23 cellular contexts compared by ENCODE assay signal in genomic region chr2:154554046-154554445, GRCh38.
"Had no signal": no experiment of that assay in that cellular context is flagged by ENCODE, and none has a peak within 500 bp of the region (broad histone marks: within the 10 kb centered on the region; RNA-seq: fewer than 3 reads in every experiment).

No MANE protein-coding gene starts in this region.

- H3K9ac ChIP-seq: neural progenitor cell had no signal

- H3K4me3 Mint-ChIP-seq: activated CD8-positive, alpha-beta memory T cell treated with anti-CD3 and anti-CD28 coated beads, Interleukin-2, amount 10 ng/mL, durations not matched to agents 7 days and 5 days; activated naive CD8-positive, alpha-beta T cell; naive B cell; neural progenitor cell; type B pancreatic cell had no signal

- H3K4me3 ChIP-seq: esophagus squamous epithelium, left lung, neural progenitor cell, psoas muscle, right lobe of liver, smooth muscle cell, suprapubic skin had no signal

- H3K27me3 Mint-ChIP-seq: activated CD8-positive, alpha-beta memory T cell treated with anti-CD3 and anti-CD28 coated beads, Interleukin-2, amount 10 ng/mL, durations not matched to agents 7 days and 5 days; activated naive CD8-positive, alpha-beta T cell; naive B cell; type B pancreatic cell had no signal

- H3K9me3 ChIP-seq: esophagus squamous epithelium, psoas muscle, right lobe of liver, suprapubic skin had no signal

- H2AFZ ChIP-seq: neural progenitor cell had no signal

- H3K4me1 Mint-ChIP-seq: activated CD8-positive, alpha-beta memory T cell treated with anti-CD3 and anti-CD28 coated beads, Interleukin-2, amount 10 ng/mL, durations not matched to agents 7 days and 5 days; naive B cell; neural progenitor cell had no signal

- H3K27me3 ChIP-seq: esophagus squamous epithelium, left lung, neural progenitor cell, right lobe of liver, suprapubic skin had no signal

- H3K9me3 Mint-ChIP-seq: neural progenitor cell, type B pancreatic cell had no signal

- H3K4me1 ChIP-seq: esophagus squamous epithelium, left lung, neural progenitor cell, psoas muscle, right lobe of liver, suprapubic skin had no signal

- H3K4me2 ChIP-seq: neural progenitor cell, smooth muscle cell had no signal

- DNase-seq: activated CD8-positive, alpha-beta memory T cell treated with anti-CD3 and anti-CD28 coated beads, Interleukin-2, amount 10 ng/mL, durations not matched to agents 7 days and 5 days; activated effector memory CD4-positive, alpha-beta T cell treated with anti-CD3 and anti-CD28 coated beads, Interleukin-2, amount 50 U/mL, for 16 hours; activated T-cell treated with anti-CD3 and anti-CD28 coated beads, Interleukin-2, amount 50 U/mL, for 1 hour; aorta; cortex of kidney; effector CD4-positive, alpha-beta T cell; esophagus squamous epithelium; foreskin fibroblast; hypothalamus; kidney; left lung; mammary epithelial cell; naive B cell; psoas muscle; right lobe of liver; stimulated activated CD4-positive, alpha-beta T cell treated with anti-CD3 and anti-CD28 coated beads, Interleukin-4, amount 100 ng/mL, for 4 hours; stimulated activated CD8-positive, alpha-beta memory T cell treated with anti-CD3 and anti-CD28 coated beads, Interleukin-4, amount 100 ng/mL, for 48 hours; stimulated activated naive CD4-positive, alpha-beta T cell treated with Interleukin-2 at 50 U/mL for 16 hours had no signal

- ATAC-seq: activated CD8-positive, alpha-beta memory T cell treated with anti-CD3 and anti-CD28 coated beads, Interleukin-2, amount 10 ng/mL, durations not matched to agents 7 days and 5 days; left lung; psoas muscle; right lobe of liver had no signal

- H3K27ac Mint-ChIP-seq: activated CD8-positive, alpha-beta memory T cell treated with anti-CD3 and anti-CD28 coated beads, Interleukin-2, amount 10 ng/mL, durations not matched to agents 7 days and 5 days; activated naive CD8-positive, alpha-beta T cell; naive B cell; neural progenitor cell; type B pancreatic cell had no signal

- H3K36me3 ChIP-seq: esophagus squamous epithelium, left lung, neural progenitor cell, right lobe of liver, suprapubic skin had no signal

- H3K27ac ChIP-seq: esophagus squamous epithelium, left lung, neural progenitor cell, psoas muscle, right lobe of liver, suprapubic skin had no signal

- H3K36me3 Mint-ChIP-seq: activated CD8-positive, alpha-beta memory T cell treated with anti-CD3 and anti-CD28 coated beads, Interleukin-2, amount 10 ng/mL, durations not matched to agents 7 days and 5 days; activated naive CD8-positive, alpha-beta T cell; naive B cell; neural progenitor cell; type B pancreatic cell had no signal
